17 cellular contexts compared by ENCODE assay signal in the genomic region with DNA sequence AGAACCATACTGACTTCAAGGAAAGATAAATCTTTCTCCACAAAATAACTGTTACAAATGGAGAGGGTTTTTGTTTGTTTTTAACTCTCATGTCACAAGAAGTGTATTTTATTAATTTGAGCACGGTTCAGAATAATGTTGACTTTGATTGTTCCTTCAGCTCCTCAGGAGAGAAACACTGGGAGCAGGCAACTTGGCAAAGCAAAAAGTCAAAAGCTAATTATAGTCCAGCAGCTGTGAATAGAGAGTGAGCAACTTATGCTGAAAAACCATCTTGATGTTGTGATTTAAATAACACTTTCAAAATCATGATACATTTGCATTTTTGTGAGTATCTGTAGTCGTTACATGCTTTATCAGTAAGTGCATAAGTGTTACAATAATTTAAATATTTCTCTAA. TPM values are rescaled to one million over a fixed set of nuclear protein-coding genes. Genes with fewer than 3 reads are reported as not detected.
"Had no signal": no experiment of that assay in that cellular context is flagged by ENCODE, and none has a peak within 500 bp of the region (broad histone marks: within the 10 kb centered on the region; RNA-seq: fewer than 3 reads in every experiment).

No MANE protein-coding gene starts in this region.

- H3K4me1 ChIP-seq: adrenal gland, foreskin keratinocyte, left lung, pancreas, vagina had no signal

- H3K4me3 ChIP-seq: adrenal gland, left lung, pancreas, vagina had no signal

- H3K36me3 ChIP-seq: adrenal gland, left lung, neutrophil, vagina had no signal

- DNase-seq: activated CD4-positive, alpha-beta T cell treated with anti-CD3 and anti-CD28 coated beads for 1 hour; activated CD4-positive, alpha-beta T cell treated with anti-CD3 and anti-CD28 coated beads, Interleukin-2, amount 50 U/mL, for 4 hours; activated gamma-delta T cell; adrenal gland; effector memory CD8-positive, alpha-beta T cell; foreskin keratinocyte; glutamatergic neuron; left lung; natural killer cell; pancreas; stimulated activated CD4-positive, alpha-beta T cell treated with anti-CD3 and anti-CD28 coated beads, Interleukin-2, amount 100 ng/mL, for 24 hours; stimulated activated naive CD4-positive, alpha-beta T cell treated with Interleukin-2 at 50 U/mL for 16 hours; substantia nigra; trophoblast cell; WERI-Rb-1 had no signal

- ATAC-seq: effector memory CD8-positive, alpha-beta T cell; foreskin keratinocyte; natural killer cell; pancreas had no signal

- H3K27me3 ChIP-seq: adrenal gland, left lung, neutrophil, pancreas, vagina had no signal

- H3K27ac ChIP-seq: adrenal gland, foreskin keratinocyte, left lung, neutrophil, pancreas, vagina, WERI-Rb-1 had no signal

- H3K9me3 ChIP-seq: adrenal gland, left lung, neutrophil, pancreas, vagina had no signal

RNA-seq across cellular contexts. Expression of a gene that starts 37.5 kb away (rescaled TPM):
- total RNA-seq: foreskin keratinocyte had no signal
